2 cellular contexts compared by ENCODE assay signal in the genomic region with DNA sequence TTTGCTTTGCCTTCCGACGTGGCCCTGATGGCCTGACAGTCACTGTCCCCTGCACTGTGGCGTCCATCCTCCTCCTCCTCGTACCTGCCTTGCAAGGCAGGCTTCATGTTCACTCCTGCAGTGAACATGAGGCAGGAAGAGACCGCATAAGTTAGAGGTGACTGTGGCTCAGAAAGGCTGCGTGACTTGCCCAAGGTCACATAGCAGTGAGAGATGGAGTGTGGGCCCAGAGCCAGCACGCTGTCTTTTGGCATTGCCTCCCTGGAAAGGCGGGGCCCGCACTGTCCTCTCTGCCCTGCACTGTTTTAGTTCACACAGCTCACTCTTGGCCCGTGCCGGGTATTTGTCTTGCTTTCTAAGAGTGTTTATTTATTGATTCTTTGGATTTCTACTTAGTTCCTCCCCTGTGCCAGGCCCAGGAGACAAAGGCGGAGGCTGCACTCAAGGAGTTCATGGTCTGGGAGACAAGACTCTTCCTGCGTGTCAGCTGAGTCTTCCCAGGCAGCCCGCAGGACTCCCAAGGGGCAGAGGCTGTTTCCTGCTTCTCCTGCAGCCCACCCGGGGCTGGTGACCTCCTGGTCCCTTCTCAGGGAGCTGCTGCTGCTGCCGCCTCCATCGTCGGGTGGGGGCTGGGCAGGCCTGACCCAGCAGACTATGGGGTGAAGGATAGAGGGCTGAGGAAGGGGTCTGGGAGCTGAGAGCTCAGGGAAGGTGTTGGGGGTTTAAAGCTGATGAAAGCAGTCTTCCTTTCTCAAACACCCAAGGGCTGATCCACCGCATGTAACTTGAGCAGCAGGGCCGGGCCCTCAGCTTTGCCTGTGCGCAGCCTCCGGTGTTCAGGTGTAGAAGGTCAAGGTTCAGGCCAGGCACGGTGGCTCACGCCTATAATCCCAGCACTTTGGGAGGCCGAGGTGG.
TF ChIP-seq lines count a peak whose summit lies in the region.

No MANE protein-coding gene starts in this region.

TF ChIP-seq in SK-N-SH, 30 proteins besides CTCF, POLR2A, EP300 and RAD21 (continued from another document):
- no peak for TF ChIP-seq PBX3 (IDR thresholded peaks at IDR 0.05)
- TF ChIP-seq MAX (IDR thresholded peaks at IDR 0.05; ENCODE audit: low read depth), result no peak
- no peak for TF ChIP-seq USF2 (IDR thresholded peaks at IDR 0.05; ENCODE audit: borderline replicate concordance, low read depth, low read length)
- no peak for TF ChIP-seq GABPA (IDR thresholded peaks at IDR 0.05; ENCODE audit: low read depth)
- TF ChIP-seq, protein P1, sequence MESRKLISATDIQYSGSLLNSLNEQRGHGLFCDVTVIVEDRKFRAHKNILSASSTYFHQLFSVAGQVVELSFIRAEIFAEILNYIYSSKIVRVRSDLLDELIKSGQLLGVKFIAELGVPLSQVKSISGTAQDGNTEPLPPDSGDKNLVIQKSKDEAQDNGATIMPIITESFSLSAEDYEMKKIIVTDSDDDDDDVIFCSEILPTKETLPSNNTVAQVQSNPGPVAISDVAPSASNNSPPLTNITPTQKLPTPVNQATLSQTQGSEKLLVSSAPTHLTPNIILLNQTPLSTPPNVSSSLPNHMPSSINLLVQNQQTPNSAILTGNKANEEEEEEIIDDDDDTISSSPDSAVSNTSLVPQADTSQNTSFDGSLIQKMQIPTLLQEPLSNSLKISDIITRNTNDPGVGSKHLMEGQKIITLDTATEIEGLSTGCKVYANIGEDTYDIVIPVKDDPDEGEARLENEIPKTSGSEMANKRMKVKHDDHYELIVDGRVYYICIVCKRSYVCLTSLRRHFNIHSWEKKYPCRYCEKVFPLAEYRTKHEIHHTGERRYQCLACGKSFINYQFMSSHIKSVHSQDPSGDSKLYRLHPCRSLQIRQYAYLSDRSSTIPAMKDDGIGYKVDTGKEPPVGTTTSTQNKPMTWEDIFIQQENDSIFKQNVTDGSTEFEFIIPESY (IDR thresholded peaks at IDR 0.05; ENCODE audit: borderline replicate concordance, low read depth), result no peak

TF ChIP-seq in SK-N-SH treated with all-trans-retinoic acid at 6 μM for 48 hours, 23 proteins besides CTCF, POLR2A, EP300 and RAD21 (continued from another document):
- no peak for TF ChIP-seq TCF4 (CRISPR knock-in tag; IDR thresholded peaks at IDR 0.05; ENCODE audit: borderline replicate concordance)
- no peak for TF ChIP-seq CREB5 (CRISPR knock-in tag; IDR thresholded peaks at IDR 0.05; ENCODE audit: low read depth)
- TF ChIP-seq, protein P2, sequence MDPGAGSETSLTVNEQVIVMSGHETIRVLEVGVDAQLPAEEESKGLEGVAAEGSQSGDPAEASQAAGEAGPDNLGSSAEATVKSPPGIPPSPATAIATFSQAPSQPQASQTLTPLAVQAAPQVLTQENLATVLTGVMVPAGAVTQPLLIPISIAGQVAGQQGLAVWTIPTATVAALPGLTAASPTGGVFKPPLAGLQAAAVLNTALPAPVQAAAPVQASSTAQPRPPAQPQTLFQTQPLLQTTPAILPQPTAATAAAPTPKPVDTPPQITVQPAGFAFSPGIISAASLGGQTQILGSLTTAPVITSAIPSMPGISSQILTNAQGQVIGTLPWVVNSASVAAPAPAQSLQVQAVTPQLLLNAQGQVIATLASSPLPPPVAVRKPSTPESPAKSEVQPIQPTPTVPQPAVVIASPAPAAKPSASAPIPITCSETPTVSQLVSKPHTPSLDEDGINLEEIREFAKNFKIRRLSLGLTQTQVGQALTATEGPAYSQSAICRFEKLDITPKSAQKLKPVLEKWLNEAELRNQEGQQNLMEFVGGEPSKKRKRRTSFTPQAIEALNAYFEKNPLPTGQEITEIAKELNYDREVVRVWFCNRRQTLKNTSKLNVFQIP (CRISPR knock-in tag; IDR thresholded peaks at IDR 0.05; ENCODE audit: borderline replicate concordance, low read depth), result no peak
- TF ChIP-seq ZNF565 (CRISPR knock-in tag; conservative IDR thresholded peaks at IDR 0.05; ENCODE audit: low read depth), result no peak
- no peak for TF ChIP-seq TOX (CRISPR knock-in tag; IDR thresholded peaks at IDR 0.05; ENCODE audit: borderline replicate concordance)
- no peak for TF ChIP-seq ZNF70 (CRISPR knock-in tag; IDR thresholded peaks at IDR 0.05)
- TF ChIP-seq BACH2 (CRISPR knock-in tag; IDR thresholded peaks at IDR 0.05; ENCODE audit: borderline replicate concordance), result no peak
- no peak for TF ChIP-seq CSDC2 (CRISPR knock-in tag; IDR thresholded peaks at IDR 0.05)
- TF ChIP-seq, protein P3, sequence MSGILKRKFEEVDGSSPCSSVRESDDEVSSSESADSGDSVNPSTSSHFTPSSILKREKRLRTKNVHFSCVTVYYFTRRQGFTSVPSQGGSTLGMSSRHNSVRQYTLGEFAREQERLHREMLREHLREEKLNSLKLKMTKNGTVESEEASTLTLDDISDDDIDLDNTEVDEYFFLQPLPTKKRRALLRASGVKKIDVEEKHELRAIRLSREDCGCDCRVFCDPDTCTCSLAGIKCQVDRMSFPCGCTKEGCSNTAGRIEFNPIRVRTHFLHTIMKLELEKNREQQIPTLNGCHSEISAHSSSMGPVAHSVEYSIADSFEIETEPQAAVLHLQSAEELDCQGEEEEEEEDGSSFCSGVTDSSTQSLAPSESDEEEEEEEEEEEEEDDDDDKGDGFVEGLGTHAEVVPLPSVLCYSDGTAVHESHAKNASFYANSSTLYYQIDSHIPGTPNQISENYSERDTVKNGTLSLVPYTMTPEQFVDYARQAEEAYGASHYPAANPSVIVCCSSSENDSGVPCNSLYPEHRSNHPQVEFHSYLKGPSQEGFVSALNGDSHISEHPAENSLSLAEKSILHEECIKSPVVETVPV (CRISPR knock-in tag; IDR thresholded peaks at IDR 0.05), result no peak
- no peak for TF ChIP-seq PPARA (CRISPR knock-in tag; IDR thresholded peaks at IDR 0.05; ENCODE audit: borderline replicate concordance)
- no peak for TF ChIP-seq ISL1 (CRISPR knock-in tag; IDR thresholded peaks at IDR 0.05)
- no peak for TF ChIP-seq OSR1 (CRISPR knock-in tag; IDR thresholded peaks at IDR 0.05)
- no peak for TF ChIP-seq ZFP30 (CRISPR knock-in tag; IDR thresholded peaks at IDR 0.05)
